Comparison of ENCODE assay signal across 1 cellular context in the genomic region with DNA sequence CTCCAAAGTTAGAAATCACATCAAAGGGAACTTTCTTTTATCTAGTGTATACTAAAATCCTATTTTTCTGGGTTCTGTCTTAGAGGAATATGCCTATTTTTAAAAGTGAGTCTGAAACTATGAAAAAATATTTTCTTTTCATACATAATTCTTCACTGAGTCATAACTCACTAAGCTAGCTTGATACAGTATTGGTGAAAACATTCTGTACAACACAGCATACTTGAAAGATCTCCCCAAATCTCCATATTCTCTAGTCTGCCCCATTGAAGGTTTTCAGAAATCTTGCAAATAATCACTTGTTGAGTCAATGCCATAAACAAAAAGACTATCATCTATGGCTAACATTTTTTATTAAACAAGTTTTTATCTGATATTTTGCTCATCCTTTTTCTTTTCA.
A peak's percentile ranks its signal among the peaks of the same experiment; 100 is the strongest.
TF ChIP-seq lines count a peak whose summit lies in the region.

No MANE protein-coding gene starts in this region.

TF ChIP-seq in SK-N-SH, 30 proteins besides CTCF, POLR2A, EP300 and RAD21 (continued from another document):
- TF ChIP-seq, protein P1, sequence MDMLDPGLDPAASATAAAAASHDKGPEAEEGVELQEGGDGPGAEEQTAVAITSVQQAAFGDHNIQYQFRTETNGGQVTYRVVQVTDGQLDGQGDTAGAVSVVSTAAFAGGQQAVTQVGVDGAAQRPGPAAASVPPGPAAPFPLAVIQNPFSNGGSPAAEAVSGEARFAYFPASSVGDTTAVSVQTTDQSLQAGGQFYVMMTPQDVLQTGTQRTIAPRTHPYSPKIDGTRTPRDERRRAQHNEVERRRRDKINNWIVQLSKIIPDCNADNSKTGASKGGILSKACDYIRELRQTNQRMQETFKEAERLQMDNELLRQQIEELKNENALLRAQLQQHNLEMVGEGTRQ (IDR thresholded peaks at IDR 0.05; ENCODE audit: borderline replicate concordance, low read depth, low read length), result no peak
- no peak for TF ChIP-seq TAF1 (IDR thresholded peaks at IDR 0.05; ENCODE audit: borderline replicate concordance, low read depth, low read length)
- TF ChIP-seq TEAD4 (IDR thresholded peaks at IDR 0.05; ENCODE audit: borderline replicate concordance, insufficient read depth), result no peak
- peak; percentile 50 for TF ChIP-seq JUND (IDR thresholded peaks at IDR 0.05)
TF ChIP-seq in SK-N-SH: peak in this region for 2.
